8 cellular contexts compared by ENCODE assay signal in genomic region chr1:230310381-230311163, GRCh38.
A peak's percentile ranks its signal among the peaks of the same experiment; 100 is the strongest.
DNase-seq lines count a peak whose midpoint lies in the region; FAIRE-seq and TF ChIP-seq lines count a peak whose summit lies in the region.

No MANE protein-coding gene starts in this region.

- DNase-seq in NCI-H1417 (lab: John Stamatoyannopoulos, UW) (peak; percentile 63 to 88 (median 66)), NCI-H1417 treated with DMSO at 0.1 percent for 48 hours (lab: John Stamatoyannopoulos, UW) (no peak), RCC 7860 (ENCODE audit: low spot score) (peak; percentile 66), fibroblast of peridontal ligament (ENCODE audit: extremely low read depth) (peak; percentile 79), neural progenitor cell (ENCODE audit: low spot score) (peak; percentile 90), superior temporal gyrus (ENCODE audit: extremely low spot score) (peak; percentile 96)
- DNase-seq in Jurkat, Clone E6-1 (ENCODE audit: low read depth, low spot score): peak; percentile 58
- DNase-seq in activated T-helper 1 cell treated with anti-CD3 and anti-CD28 coated beads, Interleukin-12 subunit alpha, Interleukin-12 subunit beta, Interleukin-2, Interleukin-4 antibody, amounts not matched to agents 30 ng/mL and 10 ng/mL and 1 ng/mL, durations not matched to agents 14 hours and 24 hours and 36 hours (ENCODE audit: low spot score): peak; percentile 43

- H3K36me3 ChIP-seq in neural progenitor cell: no peaks in the 10 kb centered on the region

- H3K27ac Mint-ChIP-seq in activated T-helper 1 cell treated with anti-CD3 and anti-CD28 coated beads, Interleukin-12 subunit alpha, Interleukin-12 subunit beta, Interleukin-2, Interleukin-4 antibody, amounts not matched to agents 30 ng/mL and 10 ng/mL and 1 ng/mL, durations not matched to agents 14 hours and 24 hours and 36 hours: no peak overlapping the region
- H3K27ac Mint-ChIP-seq in neural progenitor cell: peak overlapping the region; percentile 67

- H3K79me2 ChIP-seq in neural progenitor cell (ENCODE audit: low read depth): no peaks in the 10 kb centered on the region

- no peaks in the 10 kb centered on the region for H3K9me3 ChIP-seq in neural progenitor cell (ENCODE audit: low read depth)

- no peak overlapping the region for H3K27ac ChIP-seq in neural progenitor cell

- peaks cover 4% of the 10 kb centered on the region for H3F3A ChIP-seq in neural progenitor cell (ENCODE audit: low read depth)

- H4K20me1 ChIP-seq in neural progenitor cell (ENCODE audit: low read depth): no peaks in the 10 kb centered on the region

- no peaks in the 10 kb centered on the region for H3K9me3 Mint-ChIP-seq in activated T-helper 1 cell treated with anti-CD3 and anti-CD28 coated beads, Interleukin-12 subunit alpha, Interleukin-12 subunit beta, Interleukin-2, Interleukin-4 antibody, amounts not matched to agents 30 ng/mL and 10 ng/mL and 1 ng/mL, durations not matched to agents 14 hours and 24 hours and 36 hours
- no peaks in the 10 kb centered on the region for H3K9me3 Mint-ChIP-seq in neural progenitor cell

- H3K4me3 Mint-ChIP-seq in activated T-helper 1 cell treated with anti-CD3 and anti-CD28 coated beads, Interleukin-12 subunit alpha, Interleukin-12 subunit beta, Interleukin-2, Interleukin-4 antibody, amounts not matched to agents 30 ng/mL and 10 ng/mL and 1 ng/mL, durations not matched to agents 14 hours and 24 hours and 36 hours: no peak overlapping the region
- no peak overlapping the region for H3K4me3 Mint-ChIP-seq in neural progenitor cell

- FAIRE-seq in RCC 7860 (lab: Jason Lieb, UNC): peak; percentile 67

- H3K4me2 ChIP-seq in neural progenitor cell: no peak overlapping the region

- H3K27me3 ChIP-seq in neural progenitor cell: no peaks in the 10 kb centered on the region

- peaks cover 3% of the 10 kb centered on the region for H3K4me1 ChIP-seq in neural progenitor cell

- peak overlapping the region; percentile 2; the same call in 1 of the 2 replicates for H3K4me3 ChIP-seq in Jurkat, Clone E6-1 (ENCODE audit: low read length)
- no peak overlapping the region for H3K4me3 ChIP-seq in neural progenitor cell

- H3K4me1 Mint-ChIP-seq in activated T-helper 1 cell treated with anti-CD3 and anti-CD28 coated beads, Interleukin-12 subunit alpha, Interleukin-12 subunit beta, Interleukin-2, Interleukin-4 antibody, amounts not matched to agents 30 ng/mL and 10 ng/mL and 1 ng/mL, durations not matched to agents 14 hours and 24 hours and 36 hours (ENCODE audit: low read depth): peaks cover 4% of the 10 kb centered on the region
- H3K4me1 Mint-ChIP-seq in neural progenitor cell: peaks cover 12% of the 10 kb centered on the region

- TF ChIP-seq CTCF in neural progenitor cell (IDR thresholded peaks at IDR 0.05): peak; percentile 97

- H3K36me3 Mint-ChIP-seq in activated T-helper 1 cell treated with anti-CD3 and anti-CD28 coated beads, Interleukin-12 subunit alpha, Interleukin-12 subunit beta, Interleukin-2, Interleukin-4 antibody, amounts not matched to agents 30 ng/mL and 10 ng/mL and 1 ng/mL, durations not matched to agents 14 hours and 24 hours and 36 hours (ENCODE audit: low read depth): no peaks in the 10 kb centered on the region
- H3K36me3 Mint-ChIP-seq in neural progenitor cell: no peaks in the 10 kb centered on the region

- intact Hi-C loops in activated T-helper 1 cell treated with anti-CD3 and anti-CD28 coated beads, Interleukin-12 subunit alpha, Interleukin-12 subunit beta, Interleukin-2, Interleukin-4 antibody, amounts not matched to agents 30 ng/mL and 10 ng/mL and 1 ng/mL, durations not matched to agents 14 hours and 24 hours and 36 hours (cut with micrococcal nuclease): loop anchor here (1.0 to 10.0 kb wide), 8 partner anchors 102 to 1052 kb away; partner anchors contain the start of gene GALNT2

- no peak overlapping the region for H3K9ac ChIP-seq in neural progenitor cell

- peaks cover 14% of the 10 kb centered on the region for H3K27me3 Mint-ChIP-seq in activated T-helper 1 cell treated with anti-CD3 and anti-CD28 coated beads, Interleukin-12 subunit alpha, Interleukin-12 subunit beta, Interleukin-2, Interleukin-4 antibody, amounts not matched to agents 30 ng/mL and 10 ng/mL and 1 ng/mL, durations not matched to agents 14 hours and 24 hours and 36 hours (ENCODE audit: insufficient read depth)
- H3K27me3 Mint-ChIP-seq in neural progenitor cell (ENCODE audit: insufficient read depth, low read depth): peaks cover 12% of the 10 kb centered on the region

- no peak overlapping the region for H2AFZ ChIP-seq in neural progenitor cell (replicated peaks)
